In the genomic region with DNA sequence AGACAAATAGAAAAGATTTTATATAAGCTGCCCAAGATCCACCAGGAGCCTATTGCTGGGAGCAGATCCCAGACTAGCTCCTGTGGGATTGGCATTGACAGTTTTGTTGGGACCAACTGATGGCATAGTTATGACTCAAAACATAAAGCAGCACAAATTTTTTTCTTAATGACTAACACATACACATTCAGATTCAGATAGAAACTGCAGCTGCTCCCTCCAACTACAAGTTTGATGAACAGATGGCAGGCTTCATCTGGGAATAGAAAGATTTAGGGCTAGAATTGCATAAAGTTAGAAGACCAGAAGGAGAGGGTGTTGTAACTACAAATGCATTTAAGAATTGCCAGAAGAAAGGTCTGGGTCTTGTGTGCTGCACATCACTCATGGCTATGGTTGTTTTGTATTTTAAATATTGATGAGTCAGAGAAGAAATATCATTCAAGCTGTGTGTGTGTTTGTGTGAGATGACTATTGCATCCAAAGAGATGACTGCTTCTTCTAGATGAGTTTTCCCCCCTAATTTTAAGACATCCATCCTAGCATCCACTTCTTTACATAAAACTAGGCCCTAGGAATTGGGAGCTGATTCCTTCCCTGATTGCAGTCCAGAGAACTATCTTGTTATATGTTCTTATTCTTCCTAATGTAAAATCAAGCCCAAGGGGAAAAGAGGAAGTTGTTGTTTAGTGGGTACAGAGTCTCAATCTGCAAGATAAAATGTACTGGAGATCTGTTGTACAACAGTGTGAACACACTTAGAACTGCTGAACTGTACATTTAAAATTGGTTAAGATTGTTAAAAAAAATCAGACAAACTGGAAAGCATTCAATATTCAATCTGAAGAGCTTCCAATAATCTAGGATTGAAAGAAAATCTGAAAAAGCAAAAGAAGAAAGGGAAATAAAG, we compare ENCODE assay signal across 15 cellular contexts.
DNase-seq lines count a peak whose midpoint lies in the region; ATAC-seq, FAIRE-seq and TF ChIP-seq lines count a peak whose summit lies in the region.
"Had no signal": no experiment of that assay in that cellular context is flagged by ENCODE, and none has a peak within 500 bp of the region (broad histone marks: within the 10 kb centered on the region; RNA-seq: fewer than 3 reads in every experiment).

No MANE protein-coding gene starts in this region.

- H3K9me3 ChIP-seq in PC-3 (ENCODE audit: low read length) (no peaks in the 10 kb centered on the region), HepG2 (ENCODE audit: low read length) (no peaks in the 10 kb centered on the region)

- no peak for TF ChIP-seq RAD21 in HepG2 (CRISPR knock-in tag; IDR thresholded peaks at IDR 0.05)

- ATAC-seq in HG03159 (IDR thresholded peaks at IDR 0.05; ENCODE audit: unreplicated experiment) (peak; percentile 56), PC-3 (no peak), HepG2 (no peak)
- ATAC-seq in stimulated activated naive B cell treated with anti-CD40 and anti-IgM and Interleukin-4, amounts not matched to agents 10 μg/mL and 1 μg/mL and 100 μg/mL, for 72 hours (replicated peaks), result peak; percentile 41 to 72
- ATAC-seq: activated T-helper 17 cell treated with anti-CD3 and anti-CD28 coated beads, Interleukin-2, amount 50 U/mL, for 72 hours; left colon; Panc1 had no signal

- H3K79me2 ChIP-seq in PC-3 (ENCODE audit: low read length) (no peaks in the 10 kb centered on the region), HepG2 (ENCODE audit: insufficient read depth, low read length) (no peaks in the 10 kb centered on the region)

- H3K27ac ChIP-seq in PC-3 (ENCODE audit: low read length) (no peak overlapping the region), HepG2 (ENCODE audit: extremely low read length, insufficient read depth, low read length) (no peak overlapping the region)
- H3K27ac ChIP-seq: neural progenitor cell had no signal

- no peak for TF ChIP-seq POLR2A in HepG2 (IDR thresholded peaks at IDR 0.05; ENCODE audit: insufficient read depth in 1 of 2, low read depth in 2 of 2, low read length in 2 of 2)

- H3K4me1 Mint-ChIP-seq in stimulated activated naive B cell treated with anti-CD40 and anti-IgM and Interleukin-4, amounts not matched to agents 10 μg/mL and 1 μg/mL and 100 μg/mL, for 72 hours, result peaks cover 14 to 19% of the 10 kb centered on the region in 2 donors
- H3K4me1 Mint-ChIP-seq: activated T-helper 17 cell treated with anti-CD3 and anti-CD28 coated beads, Interleukin-2, amount 50 U/mL, for 72 hours; CD4-positive, CD25-positive, alpha-beta regulatory T cell; endodermal cell had no signal

- intact Hi-C loops in PC-3 (cut with micrococcal nuclease) (no loop called here), HepG2 (cut with micrococcal nuclease; ENCODE audit: unreplicated experiment) (no loop called here)

- peaks cover 0 to 10% of the 10 kb centered on the region in 2 donors for H3K36me3 Mint-ChIP-seq in stimulated activated naive B cell treated with anti-CD40 and anti-IgM and Interleukin-4, amounts not matched to agents 10 μg/mL and 1 μg/mL and 100 μg/mL, for 72 hours
- H3K36me3 Mint-ChIP-seq: CD4-positive, CD25-positive, alpha-beta regulatory T cell; neural progenitor cell had no signal

- H3K4me3 ChIP-seq in PC-3 (ENCODE audit: low read length), result no peak overlapping the region
- no peak overlapping the region for H3K4me3 ChIP-seq in HepG2 (replicated peaks in 1 of 3; ENCODE audit: insufficient read depth in 1 of 3, low read depth in 2 of 3, low read length in 3 of 3)
- H3K4me3 ChIP-seq: neural progenitor cell had no signal

- no peaks in the 10 kb centered on the region for H3F3A ChIP-seq in PC-3 (ENCODE audit: low read length, unreplicated experiment)

- H2AFZ ChIP-seq in PC-3 (ENCODE audit: low read length), result no peak overlapping the region
- H2AFZ ChIP-seq in HepG2 (ENCODE audit: low read length), result no peak overlapping the region
- H2AFZ ChIP-seq: neural progenitor cell had no signal

- H3K4me1 ChIP-seq in PC-3 (ENCODE audit: insufficient read depth, low read length), result peaks cover 8% of the 10 kb centered on the region
- no peaks in the 10 kb centered on the region for H3K4me1 ChIP-seq in HepG2 (ENCODE audit: insufficient read depth, low read length)
- H3K4me1 ChIP-seq: neural progenitor cell had no signal

- H3K4me2 ChIP-seq in PC-3 (ENCODE audit: low read length), result no peak overlapping the region
- no peak overlapping the region for H3K4me2 ChIP-seq in HepG2 (ENCODE audit: low read depth, low read length)
- H3K4me2 ChIP-seq: neural progenitor cell had no signal

- POLR2A ChIA-PET in PC-3 (lab: Charles Lee; ENCODE audit: unreplicated experiment) (no interaction called here), HepG2 (lab: Yijun Ruan, JAX) (no interaction called here)

- no peak overlapping the region for H3K27ac Mint-ChIP-seq in stimulated activated naive B cell treated with anti-CD40 and anti-IgM and Interleukin-4, amounts not matched to agents 10 μg/mL and 1 μg/mL and 100 μg/mL, for 72 hours
- H3K27ac Mint-ChIP-seq: activated T-helper 17 cell treated with anti-CD3 and anti-CD28 coated beads, Interleukin-2, amount 50 U/mL, for 72 hours; CD4-positive, CD25-positive, alpha-beta regulatory T cell; endodermal cell; neural progenitor cell had no signal

- H4K20me1 ChIP-seq in PC-3 (ENCODE audit: low read length), result no peaks in the 10 kb centered on the region
- H4K20me1 ChIP-seq in HepG2 (ENCODE audit: insufficient read depth, low read length), result no peaks in the 10 kb centered on the region

- peaks cover 10 to 27% of the 10 kb centered on the region in 2 donors for H3K27me3 Mint-ChIP-seq in stimulated activated naive B cell treated with anti-CD40 and anti-IgM and Interleukin-4, amounts not matched to agents 10 μg/mL and 1 μg/mL and 100 μg/mL, for 72 hours
- H3K27me3 Mint-ChIP-seq: activated T-helper 17 cell treated with anti-CD3 and anti-CD28 coated beads, Interleukin-2, amount 50 U/mL, for 72 hours; CD4-positive, CD25-positive, alpha-beta regulatory T cell had no signal

- H3K36me3 ChIP-seq in PC-3 (ENCODE audit: low read depth, low read length) (no peaks in the 10 kb centered on the region), HepG2 (replicated peaks in 1 of 2; ENCODE audit: control insufficient read depth in 1 of 2, insufficient read depth in 2 of 2, low read length in 2 of 2) (no peaks in the 10 kb centered on the region)
- H3K36me3 ChIP-seq: neural progenitor cell had no signal

- no peaks in the 10 kb centered on the region for H3K27me3 ChIP-seq in PC-3 (ENCODE audit: low read length)
- no peaks in the 10 kb centered on the region for H3K27me3 ChIP-seq in HepG2 (ENCODE audit: control insufficient read depth in 1 of 2, insufficient read depth in 2 of 2, low read length in 2 of 2)
- H3K27me3 ChIP-seq: neural progenitor cell had no signal

- peak; percentile 45 for FAIRE-seq in GM19239 (lab: Jason Lieb, UNC)
- FAIRE-seq in HepG2 (lab: Jason Lieb, UNC), result no peak

- TF ChIP-seq CTCF in PC-3 (conservative IDR thresholded peaks at IDR 0.05; ENCODE audit: low read depth, low read length), result no peak
- TF ChIP-seq CTCF in HepG2 (CRISPR knock-in tag; IDR thresholded peaks at IDR 0.05), result no peak

- no peak overlapping the region for H3K4me3 Mint-ChIP-seq in stimulated activated naive B cell treated with anti-CD40 and anti-IgM and Interleukin-4, amounts not matched to agents 10 μg/mL and 1 μg/mL and 100 μg/mL, for 72 hours
- H3K4me3 Mint-ChIP-seq: activated T-helper 17 cell treated with anti-CD3 and anti-CD28 coated beads, Interleukin-2, amount 50 U/mL, for 72 hours; CD4-positive, CD25-positive, alpha-beta regulatory T cell; endodermal cell; neural progenitor cell had no signal

- in situ Hi-C loops in HepG2 (cut with HindIII; ENCODE audit: extremely low pct_ligation_motif_present, low pct_unique_long_range_greater_than_20kb), result no loop called here

- CTCF ChIA-PET in PC-3 (lab: Charles Lee) (no interaction called here), HepG2 (lab: Yijun Ruan, JAX; ENCODE audit: low intra/inter-chr PET ratio, low total read pairs) (no interaction called here)

- no TSS peak for BruUV-seq in PC-3 (replicated peaks; lab: Mats Ljungman, UMichigan)
- BruUV-seq in HepG2 (replicated peaks; lab: Mats Ljungman, UMichigan), result no TSS peak

- H3K9ac ChIP-seq in PC-3 (ENCODE audit: low read length), result no peak overlapping the region
- no peak overlapping the region for H3K9ac ChIP-seq in HepG2 (ENCODE audit: insufficient read depth, low read depth, low read length)
- H3K9ac ChIP-seq: neural progenitor cell had no signal

- no peaks in the 10 kb centered on the region for H3K9me2 ChIP-seq in PC-3 (replicated peaks; ENCODE audit: low read length)

- DNase-seq in GM19239 (ENCODE audit: insufficient read length, low spot score) (no peak), PC-3 (peak; percentile 34), HepG2 (ENCODE audit: low spot score) (no peak), AG20443 (ENCODE audit: low spot score) (no peak), ureter (ENCODE audit: low spot score) (no peak)
- DNase-seq in stimulated activated naive B cell treated with anti-CD40 and anti-IgM and Interleukin-4, amounts not matched to agents 10 μg/mL and 1 μg/mL and 100 μg/mL, for 72 hours, result no peak
- DNase-seq: activated CD4-positive, alpha-beta T cell treated with anti-CD3 and anti-CD28 coated beads for 4 hours; CD4-positive, CD25-positive, alpha-beta regulatory T cell; endodermal cell; left colon; substantia nigra had no signal

- no peak for TF ChIP-seq EP300 in HepG2 (IDR thresholded peaks at IDR 0.05; ENCODE audit: low read depth in 2 of 2, low read length in 2 of 2)
- no peak for TF ChIP-seq EP300 in HepG2 (CRISPR knock-in tag; IDR thresholded peaks at IDR 0.05; ENCODE audit: borderline replicate concordance)

- peaks cover 11 to 12% of the 10 kb centered on the region in 2 donors for H3K9me3 Mint-ChIP-seq in stimulated activated naive B cell treated with anti-CD40 and anti-IgM and Interleukin-4, amounts not matched to agents 10 μg/mL and 1 μg/mL and 100 μg/mL, for 72 hours

Comparison
In these comparisons a context has a peak if more than half of its experiments do, and no peak if none do; other contexts are left out.
1. ATAC-seq: peak in HG03159 (single experiment) and stimulated activated naive B cell treated with anti-CD40 and anti-IgM and Interleukin-4, amounts not matched to agents 10 μg/mL and 1 μg/mL and 100 μg/mL, for 72 hours (2 of 2); none in PC-3 (single experiment) and HepG2 (single experiment).